Comparison of ENCODE assay signal across 9 cellular contexts in genomic region chr1:25562101-25562927, GRCh38. TPM values are rescaled to one million over a fixed set of nuclear protein-coding genes. Genes with fewer than 3 reads are reported as not detected.
A peak's percentile ranks its signal among the peaks of the same experiment; 100 is the strongest.
DNase-seq lines count a peak whose midpoint lies in the region; ATAC-seq and TF ChIP-seq lines count a peak whose summit lies in the region.
"Had no signal": no experiment of that assay in that cellular context is flagged by ENCODE, and none has a peak within 500 bp of the region (broad histone marks: within the 10 kb centered on the region; RNA-seq: fewer than 3 reads in every experiment).

No MANE protein-coding gene starts in this region.

- ATAC-seq in mucosa of descending colon (peak; percentile 89), HG03565 (IDR thresholded peaks at IDR 0.05; ENCODE audit: unreplicated experiment) (no peak), GM18873 (IDR thresholded peaks at IDR 0.05; ENCODE audit: low FRiP score, unreplicated experiment) (no peak)

- TF ChIP-seq CTCF in mucosa of descending colon (IDR thresholded peaks at IDR 0.05), result no peak

- H3K4me1 ChIP-seq in mucosa of descending colon (ENCODE audit: low read depth) (peaks cover 27% of the 10 kb centered on the region), urinary bladder (ENCODE audit: insufficient read depth) (no peaks in the 10 kb centered on the region)
- H3K4me1 ChIP-seq: parathyroid adenoma had no signal

- H3K9me3 ChIP-seq in mucosa of descending colon, result no peaks in the 10 kb centered on the region

- no peaks in the 10 kb centered on the region for H3K36me3 ChIP-seq in mucosa of descending colon (ENCODE audit: low read depth)
- no peaks in the 10 kb centered on the region for H3K36me3 ChIP-seq in urinary bladder (ENCODE audit: insufficient read depth)

- no peak overlapping the region for H3K4me3 ChIP-seq in mucosa of descending colon
- no peak overlapping the region for H3K4me3 ChIP-seq in urinary bladder (ENCODE audit: low read depth, low read length)

- WGBS in urinary bladder, result 70% methylated on average over 8 of the region's 8 CpGs

- intact Hi-C loops in mucosa of descending colon (cut with DNase I, micrococcal nuclease), result no loop called here

- H3K27ac ChIP-seq in urinary bladder (ENCODE audit: low read depth), result peak overlapping the region; percentile 46
- H3K27ac ChIP-seq: parathyroid adenoma had no signal

- DNase-seq in NCI-H2196 (lab: John Stamatoyannopoulos, UW; ENCODE audit: unreplicated experiment) (peak; percentile 7), NCI-H2196 treated with DMSO at 0.1 percent for 48 hours (lab: John Stamatoyannopoulos, UW; ENCODE audit: unreplicated experiment) (no peak), MV-4-11 (lab: John Stamatoyannopoulos, UW) (peak; percentile 41), activated T-cell treated with anti-CD3 and anti-CD28 coated beads for 24 hours (ENCODE audit: low read depth) (peak; percentile 53), mucosa of descending colon (peak; percentile 75 to 90 (median 86))

RNA-seq across cellular contexts. Expression of gene LDLRAP1, which starts 18.9 kb away (rescaled TPM):
- total RNA-seq in mucosa of descending colon (10 to 100 TPM; 31.0 to 43.5 (median 37.0) TPM), urinary bladder (10.6 TPM)
- polyA plus RNA-seq in urinary bladder, result 10.5 TPM

RNA-seq across cellular contexts. Expression of gene MAN1C1, which starts 54.3 kb away (rescaled TPM):
- total RNA-seq in mucosa of descending colon (10 to 100 TPM in 1 of 3 donors, 1 to 10 TPM in 2; 2.5 to 22.0 (median 6.1) TPM), urinary bladder (18.2 TPM)
- polyA plus RNA-seq in urinary bladder, result 26.4 TPM
